Comparison of ENCODE assay signal across 24 cellular contexts in the genomic region with DNA sequence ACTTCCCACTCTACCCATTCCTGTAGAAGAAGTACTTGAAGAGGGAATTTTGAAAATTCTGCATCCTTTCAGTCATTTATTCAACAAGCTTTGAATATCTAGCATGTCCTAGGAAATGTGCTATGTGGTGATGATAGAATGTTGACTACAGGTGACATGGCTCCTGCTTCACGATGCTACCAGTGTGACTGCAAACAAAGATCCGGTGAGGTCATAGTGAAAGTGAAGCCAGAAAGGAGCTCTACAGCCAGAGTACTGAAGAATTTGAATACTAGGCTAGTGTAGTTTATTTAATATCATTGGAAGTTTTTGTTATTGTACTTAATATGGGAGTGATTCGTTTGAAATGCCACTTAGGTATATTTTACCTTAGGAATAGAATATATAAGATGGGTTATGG.
A peak's percentile ranks its signal among the peaks of the same experiment; 100 is the strongest.
DNase-seq lines count a peak whose midpoint lies in the region; ATAC-seq lines count a peak whose summit lies in the region.
"Had no signal": no experiment of that assay in that cellular context is flagged by ENCODE, and none has a peak within 500 bp of the region (broad histone marks: within the 10 kb centered on the region; RNA-seq: fewer than 3 reads in every experiment).

No MANE protein-coding gene starts in this region.

- H3K4me1 Mint-ChIP-seq in activated CD4-positive, alpha-beta T cell treated with anti-CD3 and anti-CD28 coated beads for 36 hours: no peaks in the 10 kb centered on the region
- H3K4me1 Mint-ChIP-seq: activated naive CD8-positive, alpha-beta T cell treated with anti-CD3 and anti-CD28 coated beads for 36 hours; naive B cell had no signal

- intact Hi-C loops in activated CD4-positive, alpha-beta T cell treated with anti-CD3 and anti-CD28 coated beads for 36 hours (cut with DNase I, micrococcal nuclease): no loop called here

- no peak overlapping the region for H3K27ac Mint-ChIP-seq in activated CD4-positive, alpha-beta T cell treated with anti-CD3 and anti-CD28 coated beads for 36 hours
- H3K27ac Mint-ChIP-seq: activated naive CD8-positive, alpha-beta T cell treated with anti-CD3 and anti-CD28 coated beads for 36 hours; naive B cell had no signal

- no peaks in the 10 kb centered on the region for H3K36me3 Mint-ChIP-seq in activated CD4-positive, alpha-beta T cell treated with anti-CD3 and anti-CD28 coated beads for 36 hours (ENCODE audit: low read depth)
- H3K36me3 Mint-ChIP-seq: activated naive CD8-positive, alpha-beta T cell treated with anti-CD3 and anti-CD28 coated beads for 36 hours; naive B cell had no signal

- no peaks in the 10 kb centered on the region for H3K9me3 Mint-ChIP-seq in activated CD4-positive, alpha-beta T cell treated with anti-CD3 and anti-CD28 coated beads for 36 hours (ENCODE audit: low read depth)
- H3K9me3 Mint-ChIP-seq: activated naive CD8-positive, alpha-beta T cell treated with anti-CD3 and anti-CD28 coated beads for 36 hours; naive B cell had no signal

- CTCF ChIA-PET in activated CD4-positive, alpha-beta T cell treated with anti-CD3 and anti-CD28 coated beads for 36 hours (lab: Charles Lee): no interaction called here

- ATAC-seq in GM18520 (IDR thresholded peaks at IDR 0.05; ENCODE audit: unreplicated experiment): peak; percentile 59
- peak; percentile 67 for ATAC-seq in GM21526 (IDR thresholded peaks at IDR 0.05; ENCODE audit: low FRiP score, unreplicated experiment)
- peak; percentile 49 for ATAC-seq in HG03159 (IDR thresholded peaks at IDR 0.05; ENCODE audit: unreplicated experiment)
- ATAC-seq in activated CD4-positive, alpha-beta T cell treated with anti-CD3 and anti-CD28 coated beads for 36 hours: no peak
- ATAC-seq: esophagus mucosa had no signal

- no peaks in the 10 kb centered on the region for H3K27me3 Mint-ChIP-seq in activated CD4-positive, alpha-beta T cell treated with anti-CD3 and anti-CD28 coated beads for 36 hours
- H3K27me3 Mint-ChIP-seq: activated naive CD8-positive, alpha-beta T cell treated with anti-CD3 and anti-CD28 coated beads for 36 hours; naive B cell had no signal

- peak; percentile 11 for DNase-seq in RPMI8226
- no peak for DNase-seq in DMS79 (lab: John Stamatoyannopoulos, UW)
- no peak for DNase-seq in HuH-7.5 (ENCODE audit: low spot score)
- no peak for DNase-seq in NCI-H226
- DNase-seq in activated CD4-positive, alpha-beta T cell treated with anti-CD3 and anti-CD28 coated beads for 36 hours: no peak
- DNase-seq: activated naive CD8-positive, alpha-beta T cell treated with anti-CD3 and anti-CD28 coated beads for 36 hours; effector memory CD4-positive, alpha-beta T cell; KG1; kidney; naive B cell; NCI-H1048; NCI-H2081 treated with DMSO at 0.1 percent for 48 hours; NCI-H510A treated with DMSO at 0.1 percent for 48 hours; retina; Right ventricle myocardium superior; spleen; stimulated activated CD4-positive, alpha-beta T cell treated with anti-CD3 and anti-CD28 coated beads, Interleukin-4, amount 100 ng/mL, for 24 hours; stomach; SW 1271; trophoblast cell had no signal

- POLR2A ChIA-PET in activated CD4-positive, alpha-beta T cell treated with anti-CD3 and anti-CD28 coated beads for 36 hours (lab: Charles Lee): no interaction called here

- H3K4me3 Mint-ChIP-seq in activated CD4-positive, alpha-beta T cell treated with anti-CD3 and anti-CD28 coated beads for 36 hours: no peak overlapping the region
- H3K4me3 Mint-ChIP-seq: activated naive CD8-positive, alpha-beta T cell treated with anti-CD3 and anti-CD28 coated beads for 36 hours; naive B cell had no signal
